Comparison of ENCODE assay signal across 8 cellular contexts in the genomic region with DNA sequence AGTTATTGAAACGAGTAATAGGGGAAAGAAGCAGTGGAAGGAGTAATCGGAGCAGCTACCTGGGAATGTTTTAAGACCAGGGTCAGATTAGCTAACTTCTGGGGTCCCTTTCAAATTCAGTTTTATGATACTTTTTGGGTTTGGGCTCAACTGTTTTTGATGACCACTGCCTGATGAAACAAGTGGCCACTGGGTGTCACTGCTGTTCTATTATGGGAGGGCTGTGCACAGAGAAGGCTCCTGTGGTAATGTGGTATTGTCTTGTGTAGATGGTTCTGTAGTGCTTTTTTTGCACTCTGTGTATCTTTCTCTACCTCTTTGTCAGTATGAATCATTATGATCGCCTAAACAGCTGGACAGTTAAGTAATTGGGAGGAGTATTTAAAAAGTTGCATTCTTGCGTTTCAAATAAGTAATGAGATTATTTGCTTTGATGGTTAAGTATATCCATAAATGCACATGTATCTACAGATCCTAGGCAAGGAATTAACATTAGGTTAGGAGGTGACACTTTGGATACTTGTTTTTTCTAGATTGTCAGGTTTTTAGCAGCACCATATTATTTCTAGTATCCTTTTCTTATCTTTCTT.
DNase-seq lines count a peak whose midpoint lies in the region; ATAC-seq and TF ChIP-seq lines count a peak whose summit lies in the region.

No MANE protein-coding gene starts in this region.

- ATAC-seq in GM19438 (IDR thresholded peaks at IDR 0.05; ENCODE audit: low read depth, unreplicated experiment): peak; percentile 88
- peak; percentile 91 for ATAC-seq in HG03432 (IDR thresholded peaks at IDR 0.05; ENCODE audit: unreplicated experiment)
- ATAC-seq in left ventricle myocardium superior: peak; percentile 64
- ATAC-seq in aorta (ENCODE audit: low FRiP score): no peak

- H3K9me2 ChIP-seq in DOHH2 (replicated peaks; ENCODE audit: control insufficient read depth, low read length): no peaks in the 10 kb centered on the region

- 34% methylated on average over 4 of the region's 4 CpGs for WGBS in aorta, 2 donors

- no peaks in the 10 kb centered on the region for H3F3A ChIP-seq in DOHH2 (ENCODE audit: control insufficient read depth, insufficient read depth)

- intact Hi-C loops in left ventricle myocardium superior (cut with micrococcal nuclease): no loop called here
- intact Hi-C loops in aorta (cut with DNase I): no loop called here

- 0 out of 2 replicates have a peak, but pooled peaks cover 3% of the 10 kb centered on the region for H3K27me3 ChIP-seq in DOHH2 (ENCODE audit: control insufficient read depth, low read length)
- H3K27me3 ChIP-seq in adipocyte (replicated peaks; ENCODE audit: control insufficient read depth, insufficient read depth, low read length): peaks cover 5% of the 10 kb centered on the region
- no peaks in the 10 kb centered on the region for H3K27me3 ChIP-seq in aorta (ENCODE audit: control insufficient read depth in 1 of 2, insufficient read depth in 2 of 2, low read length in 1 of 2)

- no peaks in the 10 kb centered on the region for H3K9me3 ChIP-seq in DOHH2 (ENCODE audit: control insufficient read depth, insufficient read depth, low read length)
- no peaks in the 10 kb centered on the region for H3K9me3 ChIP-seq in adipocyte (ENCODE audit: control insufficient read depth, low read length)
- no peaks in the 10 kb centered on the region for H3K9me3 ChIP-seq in aorta (ENCODE audit: control insufficient read depth, low read length)

- no peaks in the 10 kb centered on the region for H3K4me1 ChIP-seq in DOHH2 (ENCODE audit: control insufficient read depth, low read length)
- H3K4me1 ChIP-seq in adipocyte (ENCODE audit: control insufficient read depth, insufficient read depth, low read length): peaks cover 35% of the 10 kb centered on the region
- H3K4me1 ChIP-seq in aorta (ENCODE audit: control insufficient read depth in 1 of 2, insufficient read depth in 2 of 2, low read length in 2 of 2): no peaks in the 10 kb centered on the region

- H3K4me3 ChIP-seq in DOHH2 (ENCODE audit: low read length): no peak overlapping the region
- no peak overlapping the region for H3K4me3 ChIP-seq in adipocyte (ENCODE audit: low read length)
- H3K4me3 ChIP-seq in aorta (ENCODE audit: low read length in 2 of 2): no peak overlapping the region

- TF ChIP-seq CTCF in DOHH2 (IDR thresholded peaks at IDR 0.05; ENCODE audit: low read depth, low read length, poor library complexity, severe bottlenecking): peak; percentile 95

- H3K4me2 ChIP-seq in DOHH2 (ENCODE audit: low read length): no peak overlapping the region

- H3K36me3 ChIP-seq in DOHH2 (ENCODE audit: control insufficient read depth, low read length) (no peaks in the 10 kb centered on the region), adipocyte (ENCODE audit: control insufficient read depth, insufficient read depth, low read length, severe bottlenecking) (no peaks in the 10 kb centered on the region), aorta (ENCODE audit: control insufficient read depth in 1 of 2, insufficient read depth in 2 of 2, low read length in 1 of 2) (no peaks in the 10 kb centered on the region)

- H3K27ac ChIP-seq in DOHH2 (ENCODE audit: low read depth, low read length): no peak overlapping the region
- H3K27ac ChIP-seq in aorta (ENCODE audit: low read depth in 1 of 2, low read length in 2 of 2): no peak overlapping the region

- H3K9ac ChIP-seq in adipocyte (ENCODE audit: low read length): no peak overlapping the region

- DNase-seq in NCI-H69 (lab: John Stamatoyannopoulos, UW): peak; percentile 64
- peak; percentile 81 for DNase-seq in adipocyte (ENCODE audit: low read depth)
- DNase-seq in left ventricle myocardium superior: peak; percentile 34
- peak; percentile 75 for DNase-seq in retina
- no peak for DNase-seq in aorta

- H4K20me1 ChIP-seq in DOHH2 (ENCODE audit: control insufficient read depth, insufficient read depth, low read depth, low read length): no peaks in the 10 kb centered on the region; the same call in 1 of the 2 replicates

- no peaks in the 10 kb centered on the region for H3K79me2 ChIP-seq in DOHH2 (ENCODE audit: control insufficient read depth, low read length)

Comparison
In these comparisons a context has a peak if more than half of its experiments do, and no peak if none do; other contexts are left out.
1. DNase-seq: peak in NCI-H69 (single experiment), adipocyte (single experiment), left ventricle myocardium superior (single experiment) and retina (single experiment); none in aorta (0 of 2).